Comparison of ENCODE assay signal across 30 cellular contexts in the genomic region with DNA sequence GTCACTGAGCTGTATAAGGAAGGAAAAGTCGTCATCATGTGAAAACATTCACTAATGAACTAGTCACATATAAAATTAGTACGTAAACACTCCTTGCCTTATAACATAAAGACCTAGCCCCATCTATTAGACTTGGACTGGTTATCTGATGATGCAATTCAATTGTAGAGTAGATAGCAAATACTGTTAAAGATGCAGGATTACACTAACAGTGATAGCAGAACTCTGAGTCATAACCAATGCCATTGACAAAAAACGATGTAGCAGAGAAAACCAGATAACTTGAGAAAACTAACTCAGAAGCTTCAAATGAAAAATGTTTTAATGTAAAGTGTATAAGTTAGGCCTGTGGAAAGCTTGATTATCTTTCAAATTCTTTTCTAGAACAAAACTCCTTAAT.
"Had no signal": no experiment of that assay in that cellular context is flagged by ENCODE, and none has a peak within 500 bp of the region (broad histone marks: within the 10 kb centered on the region; RNA-seq: fewer than 3 reads in every experiment).

No MANE protein-coding gene starts in this region.

- H3K27ac ChIP-seq: ascending aorta, body of pancreas, breast epithelium, cardiac muscle cell, colonic mucosa, epithelial cell of prostate, esophagus squamous epithelium had no signal

- H3K4me3 ChIP-seq: ascending aorta, body of pancreas, breast epithelium, cardiac muscle cell, colonic mucosa, esophagus squamous epithelium had no signal

- H3K27me3 Mint-ChIP-seq: activated CD4-positive, alpha-beta memory T cell treated with anti-CD3 and anti-CD28 coated beads for 36 hours; activated CD4-positive, alpha-beta T cell treated with anti-CD3 and anti-CD28 coated beads for 36 hours; activated CD4-positive, alpha-beta T cell treated with anti-CD3 and anti-CD28 coated beads, Interleukin-2, amount 10 ng/mL, durations not matched to agents 24 days and 14 days; activated naive CD4-positive, alpha-beta T cell treated with anti-CD3 and anti-CD28 coated beads, Interleukin-2, amount 10 ng/mL, durations not matched to agents 7 days and 5 days; activated naive CD8-positive, alpha-beta T cell treated with anti-CD3 and anti-CD28 coated beads, Interleukin-2, amount 10 ng/mL, durations not matched to agents 7 days and 5 days; activated T-cell treated with anti-CD3 and anti-CD28 coated beads, Interleukin-2, amount 50 U/mL, for 24 hours; T-cell had no signal

- H3K36me3 Mint-ChIP-seq: activated CD4-positive, alpha-beta memory T cell treated with anti-CD3 and anti-CD28 coated beads for 36 hours; activated naive CD4-positive, alpha-beta T cell treated with anti-CD3 and anti-CD28 coated beads, Interleukin-2, amount 10 ng/mL, durations not matched to agents 7 days and 5 days; activated naive CD8-positive, alpha-beta T cell treated with anti-CD3 and anti-CD28 coated beads, Interleukin-2, amount 10 ng/mL, durations not matched to agents 7 days and 5 days; T-cell had no signal

- H3K4me1 ChIP-seq: ascending aorta, body of pancreas, breast epithelium, colonic mucosa, esophagus squamous epithelium had no signal

- FAIRE-seq: endometrium, endothelial cell of umbilical vein had no signal

- H3K9me3 Mint-ChIP-seq: activated CD4-positive, alpha-beta T cell treated with anti-CD3 and anti-CD28 coated beads, Interleukin-2, amount 10 ng/mL, durations not matched to agents 24 days and 14 days; activated naive CD8-positive, alpha-beta T cell treated with anti-CD3 and anti-CD28 coated beads, Interleukin-2, amount 10 ng/mL, durations not matched to agents 7 days and 5 days had no signal

- ATAC-seq: activated CD4-positive, alpha-beta T cell treated with anti-CD3 and anti-CD28 coated beads for 36 hours; activated naive CD4-positive, alpha-beta T cell treated with anti-CD3 and anti-CD28 coated beads, Interleukin-2, amount 50 U/mL, for 72 hours; activated T-cell treated with anti-CD3 and anti-CD28 coated beads, Interleukin-2, amount 50 U/mL, for 72 hours; body of pancreas; T-cell had no signal

- H3K9me3 ChIP-seq: colonic mucosa had no signal

- H3K4me3 Mint-ChIP-seq: activated CD4-positive, alpha-beta memory T cell treated with anti-CD3 and anti-CD28 coated beads for 36 hours; activated CD4-positive, alpha-beta T cell treated with anti-CD3 and anti-CD28 coated beads for 36 hours; activated CD4-positive, alpha-beta T cell treated with anti-CD3 and anti-CD28 coated beads, Interleukin-2, amount 10 ng/mL, durations not matched to agents 24 days and 14 days; activated naive CD4-positive, alpha-beta T cell treated with anti-CD3 and anti-CD28 coated beads, Interleukin-2, amount 10 ng/mL, durations not matched to agents 7 days and 5 days; activated naive CD8-positive, alpha-beta T cell treated with anti-CD3 and anti-CD28 coated beads, Interleukin-2, amount 10 ng/mL, durations not matched to agents 7 days and 5 days; activated T-cell treated with anti-CD3 and anti-CD28 coated beads, Interleukin-2, amount 50 U/mL, for 24 hours; activated T-cell treated with anti-CD3 and anti-CD28 coated beads, Interleukin-2, amount 50 U/mL, for 72 hours; T-cell; T-helper 1 cell treated with Interleukin-12 subunit alpha and Interleukin-12 subunit beta and Interleukin-4 antibody, amounts not matched to agents 30 μg/mL and 1 μg/mL, for 36 hours had no signal

- H3K4me1 Mint-ChIP-seq: activated CD4-positive, alpha-beta T cell treated with anti-CD3 and anti-CD28 coated beads for 36 hours; activated CD4-positive, alpha-beta T cell treated with anti-CD3 and anti-CD28 coated beads, Interleukin-2, amount 10 ng/mL, durations not matched to agents 24 days and 14 days; activated naive CD4-positive, alpha-beta T cell treated with anti-CD3 and anti-CD28 coated beads, Interleukin-2, amount 10 ng/mL, durations not matched to agents 7 days and 5 days; activated naive CD8-positive, alpha-beta T cell treated with anti-CD3 and anti-CD28 coated beads, Interleukin-2, amount 10 ng/mL, durations not matched to agents 7 days and 5 days; T-cell had no signal

- H3K27me3 ChIP-seq: ascending aorta, body of pancreas, breast epithelium, cardiac muscle cell, colonic mucosa, esophagus squamous epithelium had no signal

- DNase-seq: activated CD4-positive, alpha-beta memory T cell treated with anti-CD3 and anti-CD28 coated beads for 36 hours; activated CD4-positive, alpha-beta T cell treated with anti-CD3 and anti-CD28 coated beads for 36 hours; activated CD4-positive, alpha-beta T cell treated with anti-CD3 and anti-CD28 coated beads, Interleukin-2, amount 10 ng/mL, durations not matched to agents 24 days and 14 days; activated CD4-positive, CD25-positive, alpha-beta regulatory T cell; activated CD4-positive, CD25-positive, alpha-beta regulatory T cell treated with anti-CD3 and anti-CD28 coated beads, Interleukin-2, amount 50 U/mL, for 72 hours; activated CD8-positive, alpha-beta memory T cell treated with anti-CD3 and anti-CD28 coated beads, Interleukin-2, amount 50 U/mL, for 48 hours; activated gamma-delta T cell; activated naive CD4-positive, alpha-beta T cell; activated naive CD4-positive, alpha-beta T cell treated with anti-CD3 and anti-CD28 coated beads, Interleukin-2, amount 10 ng/mL, durations not matched to agents 7 days and 5 days; activated naive CD8-positive, alpha-beta T cell treated with anti-CD3 and anti-CD28 coated beads, Interleukin-2, amount 10 ng/mL, durations not matched to agents 7 days and 5 days; activated T-cell treated with anti-CD3 and anti-CD28 coated beads for 4 hours; activated T-cell treated with anti-CD3 and anti-CD28 coated beads, Interleukin-2, amount 50 U/mL, for 24 hours; activated T-cell treated with anti-CD3 and anti-CD28 coated beads, Interleukin-2, amount 50 U/mL, for 72 hours; body of pancreas; central memory CD4-positive, alpha-beta T cell; cerebellar nuclear complex; colonic mucosa; effector CD8-positive, alpha-beta T cell; esophagus squamous epithelium; head of caudate nucleus; T-cell; T-helper 9 cell had no signal

- H3K27ac Mint-ChIP-seq: activated CD4-positive, alpha-beta memory T cell treated with anti-CD3 and anti-CD28 coated beads for 36 hours; activated CD4-positive, alpha-beta T cell treated with anti-CD3 and anti-CD28 coated beads for 36 hours; activated CD4-positive, alpha-beta T cell treated with anti-CD3 and anti-CD28 coated beads, Interleukin-2, amount 10 ng/mL, durations not matched to agents 24 days and 14 days; activated naive CD4-positive, alpha-beta T cell treated with anti-CD3 and anti-CD28 coated beads, Interleukin-2, amount 10 ng/mL, durations not matched to agents 7 days and 5 days; activated naive CD4-positive, alpha-beta T cell treated with anti-CD3 and anti-CD28 coated beads, Interleukin-2, amount 50 U/mL, for 72 hours; activated naive CD8-positive, alpha-beta T cell treated with anti-CD3 and anti-CD28 coated beads, Interleukin-2, amount 10 ng/mL, durations not matched to agents 7 days and 5 days; activated T-cell treated with anti-CD3 and anti-CD28 coated beads, Interleukin-2, amount 50 U/mL, for 24 hours; activated T-cell treated with anti-CD3 and anti-CD28 coated beads, Interleukin-2, amount 50 U/mL, for 72 hours; T-cell; T-helper 1 cell treated with Interleukin-12 subunit alpha and Interleukin-12 subunit beta and Interleukin-4 antibody, amounts not matched to agents 30 μg/mL and 1 μg/mL, for 36 hours had no signal

- H3K36me3 ChIP-seq: ascending aorta, breast epithelium, cardiac muscle cell, colonic mucosa, esophagus squamous epithelium had no signal
